In the genomic region with DNA sequence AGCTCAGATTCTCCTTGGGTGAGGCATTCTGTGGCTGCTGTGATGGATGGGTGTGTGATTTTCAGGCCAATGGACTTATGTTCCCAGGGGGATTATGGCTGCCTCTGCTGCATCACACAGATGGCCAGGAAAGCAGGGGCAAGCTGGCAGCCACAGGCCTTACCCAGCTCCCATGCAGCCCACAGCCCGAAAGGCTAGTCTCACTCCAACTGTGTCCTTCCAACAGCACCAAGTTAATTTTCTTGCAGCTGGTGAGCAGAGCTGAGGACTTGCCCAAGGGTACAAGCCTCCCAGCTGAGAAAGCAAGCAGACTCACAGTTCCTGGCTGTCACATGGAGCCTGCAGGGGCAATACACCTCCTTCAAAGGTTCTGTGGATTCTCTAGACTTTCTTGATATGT, we compare ENCODE assay signal across 18 cellular contexts.
"Had no signal": no experiment of that assay in that cellular context is flagged by ENCODE, and none has a peak within 500 bp of the region (broad histone marks: within the 10 kb centered on the region; RNA-seq: fewer than 3 reads in every experiment).

No MANE protein-coding gene starts in this region.

- H3K4me3 ChIP-seq: lung, smooth muscle cell, stomach, thyroid gland, vagina had no signal

- DNase-seq: cerebellar nuclear complex; effector memory CD8-positive, alpha-beta T cell; head of caudate nucleus; natural killer cell; stimulated activated CD4-positive, alpha-beta T cell treated with anti-CD3 and anti-CD28 coated beads, Interleukin-2, amount 100 ng/mL, for 24 hours; stimulated activated CD4-positive, alpha-beta T cell treated with anti-CD3 and anti-CD28 coated beads, Interleukin-4, amount 100 ng/mL, for 24 hours; stimulated activated naive CD4-positive, alpha-beta T cell treated with Interleukin-2 at 50 U/mL for 16 hours; stomach; thyroid gland; trophoblast cell had no signal

- H3K27me3 ChIP-seq: neutrophil, stomach, thyroid gland, vagina had no signal

- H3K27ac Mint-ChIP-seq: dendritic cell treated with granulocyte-macrophage colony-stimulating factor and Interleukin-4, amounts not matched to agents 40 ng/mL and 50 ng/mL, for 4 days; effector memory CD8-positive, alpha-beta T cell; natural killer cell; progenitor cell of endocrine pancreas; stimulated activated effector memory CD8-positive, alpha-beta T cell treated with anti-CD3 and anti-CD28 coated beads, Interleukin-12 subunit alpha, Interleukin-12 subunit beta, amount 100 ng/mL, for 72 hours had no signal

- H3K27me3 Mint-ChIP-seq: dendritic cell treated with granulocyte-macrophage colony-stimulating factor and Interleukin-4, amounts not matched to agents 40 ng/mL and 50 ng/mL, for 4 days; effector memory CD8-positive, alpha-beta T cell; progenitor cell of endocrine pancreas had no signal

- H3K27ac ChIP-seq: neutrophil, parathyroid adenoma, stomach, thyroid gland, vagina had no signal

- H3K4me1 ChIP-seq: parathyroid adenoma, stomach, thyroid gland, vagina had no signal

- H3K4me2 ChIP-seq: smooth muscle cell had no signal

- H3K36me3 Mint-ChIP-seq: stimulated activated effector memory CD8-positive, alpha-beta T cell treated with anti-CD3 and anti-CD28 coated beads, Interleukin-12 subunit alpha, Interleukin-12 subunit beta, amount 100 ng/mL, for 72 hours had no signal

- H3K4me3 Mint-ChIP-seq: dendritic cell treated with granulocyte-macrophage colony-stimulating factor and Interleukin-4, amounts not matched to agents 40 ng/mL and 50 ng/mL, for 4 days; effector memory CD8-positive, alpha-beta T cell; natural killer cell; stimulated activated effector memory CD8-positive, alpha-beta T cell treated with anti-CD3 and anti-CD28 coated beads, Interleukin-12 subunit alpha, Interleukin-12 subunit beta, amount 100 ng/mL, for 72 hours had no signal

- H3K36me3 ChIP-seq: neutrophil, stomach, thyroid gland, vagina had no signal

- H3K9me3 ChIP-seq: neutrophil, thyroid gland, vagina had no signal

- H3K9ac ChIP-seq: parathyroid adenoma had no signal

- H3K4me1 Mint-ChIP-seq: natural killer cell; stimulated activated effector memory CD8-positive, alpha-beta T cell treated with anti-CD3 and anti-CD28 coated beads, Interleukin-12 subunit alpha, Interleukin-12 subunit beta, amount 100 ng/mL, for 72 hours had no signal

- H3K79me2 ChIP-seq: parathyroid adenoma had no signal
